ENCODE assay signal across 17 cellular contexts in genomic region chr9:113781381-113781780, GRCh38.
A peak's percentile ranks its signal among the peaks of the same experiment; 100 is the strongest.
DNase-seq lines count a peak whose midpoint lies in the region; ATAC-seq and TF ChIP-seq lines count a peak whose summit lies in the region.
"Had no signal": no experiment of that assay in that cellular context is flagged by ENCODE, and none has a peak within 500 bp of the region (broad histone marks: within the 10 kb centered on the region; RNA-seq: fewer than 3 reads in every experiment).

No MANE protein-coding gene starts in this region.

- no peak overlapping the region for H3K27ac Mint-ChIP-seq in activated CD8-positive, alpha-beta memory T cell treated with anti-CD3 and anti-CD28 coated beads, Interleukin-2, amount 10 ng/mL, durations not matched to agents 7 days and 5 days
- H3K27ac Mint-ChIP-seq in osteocyte (ENCODE audit: unreplicated experiment) = no peak overlapping the region
- H3K27ac Mint-ChIP-seq: B cell; CD4-positive, alpha-beta T cell; CD8-positive, alpha-beta T cell had no signal

- H3K4me3 Mint-ChIP-seq in activated CD8-positive, alpha-beta memory T cell treated with anti-CD3 and anti-CD28 coated beads, Interleukin-2, amount 10 ng/mL, durations not matched to agents 7 days and 5 days = no peak overlapping the region
- no peak overlapping the region for H3K4me3 Mint-ChIP-seq in osteocyte (ENCODE audit: unreplicated experiment)
- H3K4me3 Mint-ChIP-seq: B cell; CD4-positive, alpha-beta T cell; CD8-positive, alpha-beta T cell had no signal

- no peaks in the 10 kb centered on the region for H3K36me3 ChIP-seq in mucosa of descending colon (ENCODE audit: low read depth)
- H3K36me3 ChIP-seq: BLaER1 treated with 17β-estradiol and CSF1 and Interleukin-3, amounts not matched to agents 10 nM and 100 nM had no signal

- H3K9me3 ChIP-seq in mucosa of descending colon = no peaks in the 10 kb centered on the region
- H3K9me3 ChIP-seq: A549, Caco-2 had no signal

- no peaks in the 10 kb centered on the region for H3K27me3 Mint-ChIP-seq in activated CD8-positive, alpha-beta memory T cell treated with anti-CD3 and anti-CD28 coated beads, Interleukin-2, amount 10 ng/mL, durations not matched to agents 7 days and 5 days
- peaks cover 60% of the 10 kb centered on the region for H3K27me3 Mint-ChIP-seq in osteocyte (ENCODE audit: unreplicated experiment)

- no peak for ATAC-seq in activated CD8-positive, alpha-beta memory T cell treated with anti-CD3 and anti-CD28 coated beads, Interleukin-2, amount 10 ng/mL, durations not matched to agents 7 days and 5 days
- ATAC-seq in GM21576 (IDR thresholded peaks at IDR 0.05; ENCODE audit: unreplicated experiment) = no peak
- ATAC-seq in mucosa of descending colon = no peak
- ATAC-seq: A549; CD8-positive, alpha-beta T cell had no signal

- no peaks in the 10 kb centered on the region for H3K36me3 Mint-ChIP-seq in activated CD8-positive, alpha-beta memory T cell treated with anti-CD3 and anti-CD28 coated beads, Interleukin-2, amount 10 ng/mL, durations not matched to agents 7 days and 5 days
- H3K36me3 Mint-ChIP-seq in osteocyte (ENCODE audit: unreplicated experiment) = no peaks in the 10 kb centered on the region
- H3K36me3 Mint-ChIP-seq: CD8-positive, alpha-beta T cell had no signal

- peak; percentile 18 for DNase-seq in activated CD8-positive, alpha-beta memory T cell treated with anti-CD3 and anti-CD28 coated beads, Interleukin-2, amount 10 ng/mL, durations not matched to agents 7 days and 5 days
- no peak for DNase-seq in activated CD8-positive, alpha-beta memory T cell treated with anti-CD3 and anti-CD28 coated beads for 24 hours
- DNase-seq in islet precursor cell (peak; percentile 14), osteocyte (ENCODE audit: extremely low spot score, unreplicated experiment) (peak; percentile 44), glomerular visceral epithelial cell (ENCODE audit: extremely low spot score) (no peak), mucosa of descending colon (no peak)
- DNase-seq: AML-193; Caco-2; Calu3; CD4-positive, alpha-beta T cell; CD8-positive, alpha-beta T cell; DMS79 treated with DMSO at 0.1 percent for 48 hours; GF-D8 had no signal

- intact Hi-C loops in mucosa of descending colon (cut with DNase I, micrococcal nuclease) = no loop called here

- no peaks in the 10 kb centered on the region for H3K4me1 Mint-ChIP-seq in activated CD8-positive, alpha-beta memory T cell treated with anti-CD3 and anti-CD28 coated beads, Interleukin-2, amount 10 ng/mL, durations not matched to agents 7 days and 5 days
- H3K4me1 Mint-ChIP-seq in osteocyte (ENCODE audit: unreplicated experiment) = peaks cover 4% of the 10 kb centered on the region
- H3K4me1 Mint-ChIP-seq: B cell had no signal

- TF ChIP-seq CTCF in osteocyte (IDR thresholded peaks at IDR 0.05) (no peak), mucosa of descending colon (IDR thresholded peaks at IDR 0.05) (no peak)

- H3K9me3 Mint-ChIP-seq in activated CD8-positive, alpha-beta memory T cell treated with anti-CD3 and anti-CD28 coated beads, Interleukin-2, amount 10 ng/mL, durations not matched to agents 7 days and 5 days (ENCODE audit: low read depth) = no peaks in the 10 kb centered on the region
- no peaks in the 10 kb centered on the region for H3K9me3 Mint-ChIP-seq in osteocyte (ENCODE audit: unreplicated experiment)
- H3K9me3 Mint-ChIP-seq: CD4-positive, alpha-beta T cell; CD8-positive, alpha-beta T cell had no signal

- CTCF ChIA-PET in activated CD8-positive, alpha-beta memory T cell treated with anti-CD3 and anti-CD28 coated beads, Interleukin-2, amount 10 ng/mL, durations not matched to agents 7 days and 5 days (lab: Charles Lee) = no interaction called here

- H3K4me1 ChIP-seq in mucosa of descending colon (ENCODE audit: low read depth) = no peaks in the 10 kb centered on the region
- H3K4me1 ChIP-seq: A549, Caco-2 had no signal

- H3K4me3 ChIP-seq in mucosa of descending colon = no peak overlapping the region
- H3K4me3 ChIP-seq: A549; BLaER1 treated with 17β-estradiol and CSF1 and Interleukin-3, amounts not matched to agents 10 nM and 100 nM had no signal

Comparison
In these comparisons a context has a peak if more than half of its experiments do, and no peak if none do; other contexts are left out.
1. DNase-seq: peak in activated CD8-positive, alpha-beta memory T cell treated with anti-CD3 and anti-CD28 coated beads, Interleukin-2, amount 10 ng/mL, durations not matched to agents 7 days and 5 days (single experiment), islet precursor cell (single experiment) and osteocyte (single experiment); none in activated CD8-positive, alpha-beta memory T cell treated with anti-CD3 and anti-CD28 coated beads for 24 hours (single experiment), glomerular visceral epithelial cell (single experiment) and mucosa of descending colon (0 of 3).